In the genomic region with DNA sequence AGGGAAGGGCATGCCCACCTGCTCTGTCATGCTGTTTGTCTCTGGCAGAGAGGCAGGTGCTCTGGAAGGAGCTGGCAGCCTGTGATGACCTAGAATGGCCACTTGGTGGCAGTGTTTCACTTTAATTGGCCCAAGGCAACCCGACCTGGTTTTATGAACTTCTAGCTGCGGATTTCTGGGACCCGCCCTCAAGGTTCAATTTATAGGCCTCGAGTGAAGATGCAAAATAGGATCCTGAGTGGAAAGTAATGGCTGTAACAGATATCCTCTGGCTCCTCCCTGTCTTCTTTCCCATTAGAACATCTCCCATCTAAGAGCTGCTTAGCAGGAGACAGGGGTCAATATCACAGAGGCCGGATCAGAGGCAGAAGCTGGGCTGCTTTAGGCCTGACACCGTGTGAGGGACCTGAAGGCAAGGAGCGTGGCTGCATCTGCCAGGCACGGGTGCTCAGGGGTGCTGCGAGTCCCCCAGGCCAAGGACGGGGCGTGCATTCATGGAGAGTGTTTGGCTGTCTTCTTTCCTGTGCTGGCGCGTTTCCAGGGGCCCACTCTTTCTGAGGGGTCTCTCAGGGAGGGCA, we compare ENCODE assay signal across 8 cellular contexts. TPM values are rescaled to one million over a fixed set of nuclear protein-coding genes. Genes with fewer than 3 reads are reported as not detected.
DNase-seq lines count a peak whose midpoint lies in the region; ATAC-seq and TF ChIP-seq lines count a peak whose summit lies in the region.

No MANE protein-coding gene starts in this region.

- H3K9ac ChIP-seq in liver (ENCODE audit: low read depth in 1 of 2, low read length in 2 of 2), result no peak overlapping the region

- peaks cover 0 to 3% (median 0%) of the 10 kb centered on the region in 4 donors for H3K4me1 ChIP-seq in liver (ENCODE audit: control insufficient read depth in 4 of 4, insufficient read depth in 4 of 4, low read length in 3 of 4)

- no peaks in the 10 kb centered on the region for H3K9me3 ChIP-seq in liver (ENCODE audit: control insufficient read depth in 4 of 4, low read length in 3 of 4)

- peak; percentile 95 for TF ChIP-seq CTCF in liver (IDR thresholded peaks at IDR 0.05; ENCODE audit: low read depth, low read length, missing input control)

- DNase-seq in DMS79 treated with DMSO at 0.1 percent for 48 hours (lab: John Stamatoyannopoulos, UW) (peak; percentile 30), DMS79 (lab: John Stamatoyannopoulos, UW) (no peak), NCI-H2196 treated with DMSO at 0.1 percent for 48 hours (lab: John Stamatoyannopoulos, UW; ENCODE audit: unreplicated experiment) (peak; percentile 44), dedifferentiated amniotic fluid mesenchymal stem cell (ENCODE audit: extremely low spot score) (peak; percentile 56)
- peak; percentile 76 for DNase-seq in activated CD4-positive, alpha-beta T cell treated with anti-CD3 and anti-CD28 coated beads for 48 hours
- peak; percentile 33 to 40 for DNase-seq in stimulated activated CD4-positive, alpha-beta T cell treated with anti-CD3 and anti-CD28 coated beads, Interleukin-4, amount 100 ng/mL, for 48 hours (ENCODE audit: low read depth in 2 of 2)

- WGBS in liver, result 47% methylated on average over 13 of the region's 13 CpGs

- peak; percentile 61 for ATAC-seq in HG03025 (IDR thresholded peaks at IDR 0.05; ENCODE audit: low FRiP score, unreplicated experiment)

- no peaks in the 10 kb centered on the region for H3K36me3 ChIP-seq in liver (ENCODE audit: control insufficient read depth in 4 of 4, insufficient read depth in 3 of 4, low read depth in 1 of 4, low read length in 3 of 4)

- peaks cover 0 to 2% (median 0%) of the 10 kb centered on the region in 4 donors for H3K27me3 ChIP-seq in liver (ENCODE audit: control insufficient read depth in 4 of 4, insufficient read depth in 4 of 4, low read length in 3 of 4)

- no peak overlapping the region for H3K27ac ChIP-seq in liver (ENCODE audit: low read depth in 1 of 2, low read length in 2 of 2)

- TF ChIP-seq RAD21 in liver (IDR thresholded peaks at IDR 0.05), result peak; percentile 95

- H3K4me3 ChIP-seq in liver (ENCODE audit: low read depth in 1 of 3, low read length in 3 of 3), result no peak overlapping the region

TF ChIP-seq in liver, 16 proteins besides CTCF, POLR2A, EP300 and RAD21:
- TF ChIP-seq FOXA1 (IDR thresholded peaks at IDR 0.05) (no peak), RXRA (IDR thresholded peaks at IDR 0.05) (no peak)
TF ChIP-seq in liver: peak in this region for 0.

RNA-seq across cellular contexts. Expression of a gene that starts 56.7 kb away (rescaled TPM):
- 1 to 10 TPM in 1 of 2 donors, under 1 TPM in 1; 0.37 to 1.3 TPM for total RNA-seq in liver
- polyA plus RNA-seq in liver, result under 1 TPM; 0.07 to 0.18 TPM
